In genomic region chr5:177447611-177448243, GRCh38 we compare ENCODE assay signal across 8 cellular contexts. TPM values are rescaled to one million over a fixed set of nuclear protein-coding genes. Genes with fewer than 3 reads are reported as not detected.
A peak's percentile ranks its signal among the peaks of the same experiment; 100 is the strongest.
DNase-seq lines count a peak whose midpoint lies in the region; ATAC-seq and TF ChIP-seq lines count a peak whose summit lies in the region.

No MANE protein-coding gene starts in this region.

- no peaks in the 10 kb centered on the region for H3K9me3 Mint-ChIP-seq in chondrocyte (ENCODE audit: low read depth)

- H3K27me3 Mint-ChIP-seq in chondrocyte (ENCODE audit: low read depth), result no peaks in the 10 kb centered on the region

- no TSS peak for BruUV-seq in Panc1 (replicated peaks; lab: Mats Ljungman, UMichigan)

- in situ Hi-C loops in ACHN (cut with HindIII; ENCODE audit: low pct_ligation_motif_present, low pct_unique_long_range_greater_than_20kb, low sequenced_read_pairs) (no loop called here), Panc1 (cut with HindIII; ENCODE audit: low pct_unique_long_range_greater_than_20kb, low sequenced_read_pairs) (no loop called here)

- CTCF ChIA-PET in Panc1 (lab: Charles Lee), result interaction anchor here (1.0 kb wide), 1 partner anchor 78 kb away, joined by 3 read pairs; no protein-coding TSS in a partner anchor

- H3K9me3 ChIP-seq in Panc1 (ENCODE audit: control insufficient read depth, insufficient read depth, low read depth, low read length), result no peaks in the 10 kb centered on the region
- no peaks in the 10 kb centered on the region for H3K9me3 ChIP-seq in thoracic aorta

- peak; percentile 95 for DNase-seq in ACHN
- peak; percentile 64 for DNase-seq in GM04503 (ENCODE audit: low read depth)
- peak; percentile 72 for DNase-seq in Panc1 (ENCODE audit: low read depth, low spot score)
- peak; percentile 91 for DNase-seq in chondrocyte (ENCODE audit: low spot score)
- DNase-seq in left lobe of liver (ENCODE audit: low spot score), result no peak
- DNase-seq in thoracic aorta (ENCODE audit: low spot score), result peak; percentile 52
- DNase-seq in HPDE6-E6E7 (ENCODE audit: extremely low spot score), result no peak

- TF ChIP-seq CTCF in Panc1 (IDR thresholded peaks at IDR 0.05), result no peak
- TF ChIP-seq CTCF in chondrocyte (IDR thresholded peaks at IDR 0.05), result peak; percentile 27
- TF ChIP-seq CTCF in thoracic aorta (IDR thresholded peaks at IDR 0.05), result no peak

- H3K27ac ChIP-seq in Panc1 (ENCODE audit: low read length) (peak overlapping the region; percentile 83), thoracic aorta (no peak overlapping the region)

- H3K4me3 ChIP-seq in Panc1 (ENCODE audit: low read depth in 2 of 2, low read length in 2 of 2), result peak overlapping the region; percentile 54 to 70
- H3K4me3 ChIP-seq in thoracic aorta, result peak overlapping the region; percentile 83

- ATAC-seq in Panc1 (peak; percentile 69), left lobe of liver (peak; percentile 38), thoracic aorta (ENCODE audit: insufficient number of reproducible peaks, low FRiP score, low read depth) (no peak), HG02759 (IDR thresholded peaks at IDR 0.05; ENCODE audit: unreplicated experiment) (no peak)

- POLR2A ChIA-PET in Panc1 (lab: Charles Lee), result interaction anchor here (1.1 to 1.2 kb wide), 2 partner anchors 18 to 21 kb away, joined by 6 to 8 read pairs; partner anchors contain the start of gene GRK6

- intact Hi-C loops in Panc1 (cut with micrococcal nuclease; ENCODE audit: unreplicated experiment), result no loop called here

- no peaks in the 10 kb centered on the region for H3K36me3 Mint-ChIP-seq in chondrocyte (ENCODE audit: low read depth)

- peaks cover 61% of the 10 kb centered on the region for H3K4me1 ChIP-seq in Panc1 (ENCODE audit: control insufficient read depth, insufficient read depth, low read length)
- H3K4me1 ChIP-seq in thoracic aorta (ENCODE audit: control insufficient read depth in 1 of 2, low read depth in 2 of 2), result peaks cover 20 to 27% of the 10 kb centered on the region in 2 donors

- no peaks in the 10 kb centered on the region for H3K27me3 ChIP-seq in Panc1 (ENCODE audit: control insufficient read depth, insufficient read depth, low read length)
- H3K27me3 ChIP-seq in thoracic aorta (replicated peaks; ENCODE audit: insufficient read depth), result no peaks in the 10 kb centered on the region

- H3K27ac Mint-ChIP-seq in chondrocyte (ENCODE audit: unreplicated experiment), result peak overlapping the region; percentile 80

- peaks cover 21% of the 10 kb centered on the region for H3K4me1 Mint-ChIP-seq in chondrocyte (ENCODE audit: low read depth)

- peak overlapping the region; percentile 64 for H3K4me3 Mint-ChIP-seq in chondrocyte (ENCODE audit: unreplicated experiment)

- H3K36me3 ChIP-seq in Panc1 (ENCODE audit: control insufficient read depth, insufficient read depth, low read length) (no peaks in the 10 kb centered on the region; the same call in 1 of the 2 replicates), thoracic aorta (no peaks in the 10 kb centered on the region)

RNA-seq across cellular contexts. Expression of gene PRR7, which starts 1.1 kb away (rescaled TPM):
- total RNA-seq in Panc1 (2021; ENCODE audit: unreplicated experiment) (39.2 TPM), chondrocyte (4.8 to 5.5 TPM (median 5.3 TPM) in 3 replicates), left lobe of liver (0.63 TPM), thoracic aorta (10 to 100 TPM in 1 of 2 donors, 1 to 10 TPM in 1; 4.1 to 11.0 TPM)
- 61.1 TPM for polyA plus RNA-seq in Panc1 (2012; ENCODE audit: insufficient read length)

RNA-seq across cellular contexts. Expression of gene GRK6, which starts 21.3 kb away (rescaled TPM):
- 56.1 TPM for total RNA-seq in Panc1 (2021; ENCODE audit: unreplicated experiment)
- 68.7 TPM for polyA plus RNA-seq in Panc1 (2012; ENCODE audit: insufficient read length)
- total RNA-seq in chondrocyte, result 19.9 to 26.3 TPM (median 23.8 TPM) in 3 replicates
- 9.8 TPM for total RNA-seq in left lobe of liver
- total RNA-seq in thoracic aorta, result 10 to 100 TPM; 27.3 to 33.3 TPM

RNA-seq across cellular contexts. Expression of gene DBN1, which starts 25.7 kb away (rescaled TPM):
- total RNA-seq in Panc1 (2021; ENCODE audit: unreplicated experiment) (195 TPM), chondrocyte (207 to 277 TPM (median 274 TPM) in 3 replicates), left lobe of liver (1.7 TPM), thoracic aorta (100 to 1,000 TPM in 1 of 2 donors, 10 to 100 TPM in 1; 91.2 to 132 TPM)
- 379 TPM for polyA plus RNA-seq in Panc1 (2012; ENCODE audit: insufficient read length)

RNA-seq across cellular contexts. Expression of gene F12, which starts 38.4 kb away (rescaled TPM):
- total RNA-seq in Panc1 (2021; ENCODE audit: unreplicated experiment), result 13.4 TPM
- 51.9 TPM for polyA plus RNA-seq in Panc1 (2012; ENCODE audit: insufficient read length)
- 0.99 to 2.1 TPM (median 1.8 TPM) in 3 replicates for total RNA-seq in chondrocyte
- total RNA-seq in left lobe of liver, result 292 TPM
- not detected for total RNA-seq in thoracic aorta

RNA-seq across cellular contexts. Expression of gene PFN3, which starts 47.3 kb away (rescaled TPM):
- total RNA-seq in Panc1 (2021; ENCODE audit: unreplicated experiment) (not detected), chondrocyte (not detected in 3 replicates), left lobe of liver (not detected), thoracic aorta (not detected)
- not detected for polyA plus RNA-seq in Panc1 (2012; ENCODE audit: insufficient read length)

Comparison
In these comparisons a context has a peak if more than half of its experiments do, and no peak if none do; other contexts are left out.
1. DNase-seq: peak in ACHN (single experiment), GM04503 (single experiment), Panc1 (single experiment), chondrocyte (single experiment) and thoracic aorta (single experiment); none in left lobe of liver (single experiment) and HPDE6-E6E7 (single experiment).
2. ATAC-seq: peak in Panc1 (single experiment) and left lobe of liver (single experiment); none in thoracic aorta (single experiment) and HG02759 (single experiment).
3. RNA of gene DBN1, which starts 25.7 kb away (total RNA-seq): 207 to 277 TPM in chondrocyte, 195 TPM in Panc1 (single experiment) and 91.2 to 132 TPM in thoracic aorta; 1.7 TPM in left lobe of liver (single experiment); every median in the first group is over 10 times any median in the second.